In the genomic region with DNA sequence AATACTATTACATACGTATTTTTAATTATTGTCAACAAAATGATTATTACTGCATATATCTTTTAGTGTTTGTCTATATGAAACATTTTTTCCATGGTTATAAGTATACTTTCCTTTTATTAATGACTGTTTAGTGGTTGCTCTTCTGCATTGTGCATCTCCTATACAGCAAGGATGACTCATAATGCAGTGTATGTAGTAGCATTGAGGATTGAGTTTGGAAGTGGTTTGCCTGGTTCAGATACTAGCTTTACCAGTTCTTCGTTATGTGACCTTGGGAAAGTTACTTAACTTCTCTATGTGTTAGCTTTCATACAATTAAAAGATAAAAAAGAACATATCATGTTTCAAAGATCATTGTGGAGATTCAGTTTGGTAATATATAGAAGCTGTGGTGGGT, we compare ENCODE assay signal across 15 cellular contexts. TPM values are rescaled to one million over a fixed set of nuclear protein-coding genes. Genes with fewer than 3 reads are reported as not detected.
"Had no signal": no experiment of that assay in that cellular context is flagged by ENCODE, and none has a peak within 500 bp of the region (broad histone marks: within the 10 kb centered on the region; RNA-seq: fewer than 3 reads in every experiment).

No MANE protein-coding gene starts in this region.

- H3K27ac ChIP-seq: adrenal gland, lower lobe of right lung, sigmoid colon, spleen, thoracic aorta had no signal

- H3K27me3 ChIP-seq: adrenal gland, sigmoid colon, spleen had no signal

- H3K4me1 ChIP-seq: adrenal gland, lower lobe of right lung, sigmoid colon, spleen had no signal

- H3K4me3 ChIP-seq: adrenal gland, lower lobe of right lung, sigmoid colon, spleen, thoracic aorta had no signal

- DNase-seq: activated B cell treated with CpG ODN at 0.5 μM for 24 hours; activated CD4-positive, alpha-beta memory T cell treated with anti-CD3 and anti-CD28 coated beads for 36 hours; activated CD4-positive, alpha-beta T cell treated with anti-CD3 and anti-CD28 coated beads for 4 hours; activated gamma-delta T cell treated with Interleukin-2 at 50 U/mL for 16 hours; activated T-cell treated with anti-CD3 and anti-CD28 coated beads for 4 hours; adrenal gland; effector memory CD4-positive, alpha-beta T cell; lower lobe of right lung; sigmoid colon; spleen; stimulated activated CD4-positive, alpha-beta T cell treated with anti-CD3 and anti-CD28 coated beads, Interleukin-4, amount 100 ng/mL, for 4 hours had no signal

- H3K9me3 ChIP-seq: adrenal gland, lower lobe of right lung, sigmoid colon, spleen, thoracic aorta had no signal

- H3K36me3 ChIP-seq: adrenal gland, lower lobe of right lung, sigmoid colon, thoracic aorta had no signal

RNA-seq across cellular contexts. Expression of a gene that starts 44.3 kb away (rescaled TPM):
- total RNA-seq: activated B cell treated with CpG ODN at 0.5 μM for 24 hours; activated CD4-positive, alpha-beta memory T cell treated with anti-CD3 and anti-CD28 coated beads for 36 hours; activated naive CD4-positive, alpha-beta T cell treated with anti-CD3 and anti-CD28 coated beads, Interleukin-2, amount 50 U/mL, for 72 hours; activated T-helper 1 cell treated with anti-CD3 and anti-CD28 coated beads, Interleukin-12 subunit alpha, Interleukin-12 subunit beta, Interleukin-2, Interleukin-4 antibody, amounts not matched to agents 30 ng/mL and 10 ng/mL and 1 ng/mL, durations not matched to agents 14 hours and 24 hours and 36 hours had no signal
- polyA plus RNA-seq: keratinocyte had no signal
